1 cellular context compared by ENCODE assay signal in the genomic region with DNA sequence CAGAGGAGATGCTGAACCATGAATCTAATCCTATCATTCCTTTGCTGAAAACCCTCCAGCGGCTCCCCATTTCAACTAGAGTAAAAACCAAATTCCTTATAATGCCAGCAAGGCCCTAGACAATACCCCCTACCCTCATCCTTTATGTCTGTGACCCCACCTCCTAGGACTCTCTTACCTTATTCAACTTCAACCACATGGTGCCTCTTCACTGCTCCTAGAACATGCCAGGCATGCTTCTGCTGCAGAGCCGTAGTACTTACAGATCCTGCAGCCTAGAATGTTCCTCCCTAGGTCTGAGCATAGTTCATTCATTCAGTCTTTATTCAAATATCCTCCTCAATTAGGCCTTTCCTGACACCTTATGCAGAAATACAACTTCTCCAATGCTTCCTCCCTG.
TF ChIP-seq lines count a peak whose summit lies in the region.

No MANE protein-coding gene starts in this region.

TF ChIP-seq in HepG2, 621 proteins besides CTCF, POLR2A, EP300 and RAD21:
- TF ChIP-seq, protein P1, sequence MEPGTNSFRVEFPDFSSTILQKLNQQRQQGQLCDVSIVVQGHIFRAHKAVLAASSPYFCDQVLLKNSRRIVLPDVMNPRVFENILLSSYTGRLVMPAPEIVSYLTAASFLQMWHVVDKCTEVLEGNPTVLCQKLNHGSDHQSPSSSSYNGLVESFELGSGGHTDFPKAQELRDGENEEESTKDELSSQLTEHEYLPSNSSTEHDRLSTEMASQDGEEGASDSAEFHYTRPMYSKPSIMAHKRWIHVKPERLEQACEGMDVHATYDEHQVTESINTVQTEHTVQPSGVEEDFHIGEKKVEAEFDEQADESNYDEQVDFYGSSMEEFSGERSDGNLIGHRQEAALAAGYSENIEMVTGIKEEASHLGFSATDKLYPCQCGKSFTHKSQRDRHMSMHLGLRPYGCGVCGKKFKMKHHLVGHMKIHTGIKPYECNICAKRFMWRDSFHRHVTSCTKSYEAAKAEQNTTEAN (CRISPR knock-in tag; conservative IDR thresholded peaks at IDR 0.05) = no peak
- no peak for TF ChIP-seq ZNF562 (CRISPR knock-in tag; IDR thresholded peaks at IDR 0.05; ENCODE audit: borderline replicate concordance)
TF ChIP-seq in HepG2: peak in this region for 0.
